Comparison of ENCODE assay signal across 1 cellular context in genomic region chr12:89589753-89590152, GRCh38.
TF ChIP-seq lines count a peak whose summit lies in the region.

No MANE protein-coding gene starts in this region.

TF ChIP-seq in HepG2, 621 proteins besides CTCF, POLR2A, EP300 and RAD21 (continued from another document):
- TF ChIP-seq ARID5B (CRISPR knock-in tag; IDR thresholded peaks at IDR 0.05): 0 out of 2 replicates have a peak, but pooled peaks have one; percentile 14
- TF ChIP-seq SOX6 (IDR thresholded peaks at IDR 0.05): no peak
- peak; percentile 17; the same call in 1 of the 2 replicates for TF ChIP-seq SOX6 (CRISPR knock-in tag; IDR thresholded peaks at IDR 0.05)
- peak; percentile 75 for TF ChIP-seq ONECUT2 (CRISPR knock-in tag; IDR thresholded peaks at IDR 0.05)
- TF ChIP-seq GATAD2A (CRISPR knock-in tag; IDR thresholded peaks at IDR 0.05): peak; percentile 42; the same call in 1 of the 2 replicates
- TF ChIP-seq, protein P1, sequence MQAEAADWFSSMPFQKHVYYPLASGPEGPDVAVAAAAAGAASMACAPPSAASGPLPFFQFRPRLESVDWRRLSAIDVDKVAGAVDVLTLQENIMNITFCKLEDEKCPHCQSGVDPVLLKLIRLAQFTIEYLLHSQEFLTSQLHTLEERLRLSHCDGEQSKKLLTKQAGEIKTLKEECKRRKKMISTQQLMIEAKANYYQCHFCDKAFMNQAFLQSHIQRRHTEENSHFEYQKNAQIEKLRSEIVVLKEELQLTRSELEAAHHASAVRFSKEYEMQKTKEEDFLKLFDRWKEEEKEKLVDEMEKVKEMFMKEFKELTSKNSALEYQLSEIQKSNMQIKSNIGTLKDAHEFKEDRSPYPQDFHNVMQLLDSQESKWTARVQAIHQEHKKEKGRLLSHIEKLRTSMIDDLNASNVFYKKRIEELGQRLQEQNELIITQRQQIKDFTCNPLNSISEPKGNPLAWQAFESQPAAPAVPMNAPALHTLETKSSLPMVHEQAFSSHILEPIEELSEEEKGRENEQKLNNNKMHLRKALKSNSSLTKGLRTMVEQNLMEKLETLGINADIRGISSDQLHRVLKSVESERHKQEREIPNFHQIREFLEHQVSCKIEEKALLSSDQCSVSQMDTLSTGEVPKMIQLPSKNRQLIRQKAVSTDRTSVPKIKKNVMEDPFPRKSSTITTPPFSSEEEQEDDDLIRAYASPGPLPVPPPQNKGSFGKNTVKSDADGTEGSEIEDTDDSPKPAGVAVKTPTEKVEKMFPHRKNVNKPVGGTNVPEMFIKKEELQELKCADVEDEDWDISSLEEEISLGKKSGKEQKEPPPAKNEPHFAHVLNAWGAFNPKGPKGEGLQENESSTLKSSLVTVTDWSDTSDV (CRISPR knock-in tag; IDR thresholded peaks at IDR 0.05): no peak
- peak; percentile 43; the same call in 1 of the 2 replicates for TF ChIP-seq PAXIP1 (CRISPR knock-in tag; conservative IDR thresholded peaks at IDR 0.05)
- TF ChIP-seq, protein P2, sequence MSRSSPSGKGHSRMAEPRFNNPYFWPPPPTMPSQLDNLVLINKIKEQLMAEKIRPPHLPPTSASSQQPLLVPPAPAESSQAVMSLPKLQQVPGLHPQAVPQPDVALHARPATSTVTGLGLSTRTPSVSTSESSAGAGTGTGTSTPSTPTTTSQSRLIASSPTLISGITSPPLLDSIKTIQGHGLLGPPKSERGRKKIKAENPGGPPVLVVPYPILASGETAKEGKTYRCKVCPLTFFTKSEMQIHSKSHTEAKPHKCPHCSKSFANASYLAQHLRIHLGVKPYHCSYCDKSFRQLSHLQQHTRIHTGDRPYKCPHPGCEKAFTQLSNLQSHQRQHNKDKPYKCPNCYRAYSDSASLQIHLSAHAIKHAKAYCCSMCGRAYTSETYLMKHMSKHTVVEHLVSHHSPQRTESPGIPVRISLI (CRISPR knock-in tag; IDR thresholded peaks at IDR 0.05; ENCODE audit: borderline replicate concordance): no peak
- peak; percentile 35; the same call in 1 of the 2 replicates for TF ChIP-seq MIXL1 (CRISPR knock-in tag; IDR thresholded peaks at IDR 0.05)
- TF ChIP-seq AHDC1 (CRISPR knock-in tag; IDR thresholded peaks at IDR 0.05; ENCODE audit: borderline replicate concordance): peak; percentile 42; the same call in 1 of the 2 replicates
- TF ChIP-seq, protein P3, sequence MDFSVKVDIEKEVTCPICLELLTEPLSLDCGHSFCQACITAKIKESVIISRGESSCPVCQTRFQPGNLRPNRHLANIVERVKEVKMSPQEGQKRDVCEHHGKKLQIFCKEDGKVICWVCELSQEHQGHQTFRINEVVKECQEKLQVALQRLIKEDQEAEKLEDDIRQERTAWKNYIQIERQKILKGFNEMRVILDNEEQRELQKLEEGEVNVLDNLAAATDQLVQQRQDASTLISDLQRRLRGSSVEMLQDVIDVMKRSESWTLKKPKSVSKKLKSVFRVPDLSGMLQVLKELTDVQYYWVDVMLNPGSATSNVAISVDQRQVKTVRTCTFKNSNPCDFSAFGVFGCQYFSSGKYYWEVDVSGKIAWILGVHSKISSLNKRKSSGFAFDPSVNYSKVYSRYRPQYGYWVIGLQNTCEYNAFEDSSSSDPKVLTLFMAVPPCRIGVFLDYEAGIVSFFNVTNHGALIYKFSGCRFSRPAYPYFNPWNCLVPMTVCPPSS (IDR thresholded peaks at IDR 0.05): no peak
- no peak for TF ChIP-seq NFAT5 (CRISPR knock-in tag; IDR thresholded peaks at IDR 0.05)
- no peak for TF ChIP-seq THYN1 (CRISPR knock-in tag; IDR thresholded peaks at IDR 0.05; ENCODE audit: borderline replicate concordance, low read depth)
- no peak for TF ChIP-seq ZNF878 (CRISPR knock-in tag; IDR thresholded peaks at IDR 0.05)
- no peak for TF ChIP-seq FOXP1 (IDR thresholded peaks at IDR 0.05)
- TF ChIP-seq FOXP1 (CRISPR knock-in tag; IDR thresholded peaks at IDR 0.05): peak; percentile 78
- TF ChIP-seq ZNF451 (CRISPR knock-in tag; IDR thresholded peaks at IDR 0.05): no peak
- TF ChIP-seq ZBTB2 (CRISPR knock-in tag; IDR thresholded peaks at IDR 0.05; ENCODE audit: low read depth): no peak
- TF ChIP-seq POLR2AphosphoS5 (IDR thresholded peaks at IDR 0.05; ENCODE audit: low read depth, low read length): no peak
